In genomic region chr1:243841507-243841906, GRCh38 we compare ENCODE assay signal across 22 cellular contexts. TPM values are rescaled to one million over a fixed set of nuclear protein-coding genes. Genes with fewer than 3 reads are reported as not detected.
DNase-seq lines count a peak whose midpoint lies in the region; ATAC-seq and TF ChIP-seq lines count a peak whose summit lies in the region.
"Had no signal": no experiment of that assay in that cellular context is flagged by ENCODE, and none has a peak within 500 bp of the region (broad histone marks: within the 10 kb centered on the region; RNA-seq: fewer than 3 reads in every experiment).

No MANE protein-coding gene starts in this region.

- intact Hi-C loops in CD4-positive, alpha-beta memory T cell (cut with micrococcal nuclease) = loop anchor here (5.0 to 10.0 kb wide), 3 partner anchors 39 to 1023 kb away; partner anchors contain the start of gene HNRNPU
- intact Hi-C loops in esophagus muscularis mucosa (cut with DNase I) = loop anchor here (10.0 kb wide), 1 partner anchor 587 kb away; the partner anchor contains the start of genes CEP170 and SDCCAG8
- intact Hi-C loops in upper lobe of right lung (cut with DNase I) = no loop called here
- intact Hi-C loops in right cardiac atrium (cut with DNase I) = loop anchor here in 1 of 4 donors (10.0 kb wide), 1 partner anchor 47 kb away; no protein-coding TSS in a partner anchor

- no peaks in the 10 kb centered on the region for H3K36me3 ChIP-seq in CD4-positive, alpha-beta memory T cell (ENCODE audit: insufficient read depth, low read length)
- H3K36me3 ChIP-seq in brain microvascular endothelial cell (replicated peaks) (no peaks in the 10 kb centered on the region), esophagus muscularis mucosa (peaks cover 0 to 7% (median 0%) of the 10 kb centered on the region in 4 donors), upper lobe of right lung (no peaks in the 10 kb centered on the region)
- H3K36me3 ChIP-seq: adrenal gland, BE2C, prostate gland had no signal

- peaks cover 0 to 3% (median 1%) of the 10 kb centered on the region in 8 donors for H3K9me3 Mint-ChIP-seq in CD4-positive, alpha-beta memory T cell
- peaks cover 10% of the 10 kb centered on the region for H3K9me3 Mint-ChIP-seq in HFFc6
- no peaks in the 10 kb centered on the region for H3K9me3 Mint-ChIP-seq in memory B cell

- CTCF ChIA-PET in CD4-positive, alpha-beta memory T cell (lab: Charles Lee; ENCODE audit: partially characterized antibody) = no interaction called here

- no peak overlapping the region for H3K27ac ChIP-seq in CD4-positive, alpha-beta memory T cell (ENCODE audit: low read depth, low read length)
- H3K27ac ChIP-seq in brain microvascular endothelial cell (peak overlapping the region; percentile 58), esophagus muscularis mucosa (replicated peaks in 1 of 4) (peak overlapping the region in 2 of 4 donors; percentile 14 to 26), upper lobe of right lung (no peak overlapping the region), right cardiac atrium (ENCODE audit: low read length) (no peak overlapping the region)
- H3K27ac ChIP-seq: adrenal gland, prostate gland, SK-N-MC had no signal

- peak overlapping the region in 6 of 8 donors; percentile 8 to 71 (median 50) for H3K4me3 Mint-ChIP-seq in CD4-positive, alpha-beta memory T cell
- peak overlapping the region; percentile 47 for H3K4me3 Mint-ChIP-seq in HFFc6
- no peak overlapping the region for H3K4me3 Mint-ChIP-seq in memory B cell
- H3K4me3 Mint-ChIP-seq: activated CD4-positive, alpha-beta T cell treated with anti-CD3 and anti-CD28 coated beads, Interleukin-2, amount 10 ng/mL, durations not matched to agents 7 days and 5 days; GM23338 had no signal

- no peaks in the 10 kb centered on the region for H3K27me3 Mint-ChIP-seq in CD4-positive, alpha-beta memory T cell
- peaks cover 1% of the 10 kb centered on the region; the same call in 1 of the 2 replicates for H3K27me3 Mint-ChIP-seq in HFFc6 (ENCODE audit: insufficient read depth)
- H3K27me3 Mint-ChIP-seq in memory B cell = no peaks in the 10 kb centered on the region

- in situ Hi-C loops in brain microvascular endothelial cell (cut with HindIII; ENCODE audit: low pct_ligation_motif_present, low sequenced_read_pairs) = no loop called here

- H3K4me3 ChIP-seq in CD4-positive, alpha-beta memory T cell (ENCODE audit: low read length in 2 of 2) = no peak overlapping the region
- H3K4me3 ChIP-seq in brain microvascular endothelial cell (ENCODE audit: low read depth, low read length) (no peak overlapping the region), esophagus muscularis mucosa (peak overlapping the region in 1 of 4 donors; percentile 7), upper lobe of right lung (no peak overlapping the region), right cardiac atrium (ENCODE audit: low read length) (no peak overlapping the region)
- H3K4me3 ChIP-seq: adrenal gland, GM23338, prostate gland, SK-N-MC had no signal

- POLR2A ChIA-PET in CD4-positive, alpha-beta memory T cell (lab: Charles Lee; ENCODE audit: partially characterized antibody) = interaction anchor here (1.1 kb wide), 1 partner anchor 8 kb away, joined by 3 read pairs; the partner anchor contains the start of gene AKT3

- H3K27ac Mint-ChIP-seq in CD4-positive, alpha-beta memory T cell = peak overlapping the region; percentile 32 to 94 (median 82)
- peak overlapping the region; percentile 82 for H3K27ac Mint-ChIP-seq in HFFc6
- H3K27ac Mint-ChIP-seq in memory B cell = peak overlapping the region; percentile 65
- H3K27ac Mint-ChIP-seq: GM23338 had no signal

- ATAC-seq in memory B cell (ENCODE audit: low read depth) (no peak), upper lobe of right lung (no peak), GM18858 (IDR thresholded peaks at IDR 0.05; ENCODE audit: unreplicated experiment) (no peak), right cardiac atrium (no peak)
- ATAC-seq: GM23338, left colon had no signal

- H3K27me3 ChIP-seq in CD4-positive, alpha-beta memory T cell (ENCODE audit: insufficient read depth, low read length) = no peaks in the 10 kb centered on the region
- no peaks in the 10 kb centered on the region for H3K27me3 ChIP-seq in brain microvascular endothelial cell (replicated peaks)
- no peaks in the 10 kb centered on the region for H3K27me3 ChIP-seq in esophagus muscularis mucosa
- H3K27me3 ChIP-seq in upper lobe of right lung = no peaks in the 10 kb centered on the region
- H3K27me3 ChIP-seq in right cardiac atrium (ENCODE audit: control insufficient read depth, insufficient read depth) = no peaks in the 10 kb centered on the region
- H3K27me3 ChIP-seq: adrenal gland, BE2C had no signal

- no peaks in the 10 kb centered on the region for H3K9me3 ChIP-seq in CD4-positive, alpha-beta memory T cell (ENCODE audit: control insufficient read depth in 1 of 2, low read length in 2 of 2)
- H3K9me3 ChIP-seq in esophagus muscularis mucosa (peaks cover 0 to 5% (median 0%) of the 10 kb centered on the region in 4 donors), upper lobe of right lung (no peaks in the 10 kb centered on the region), right cardiac atrium (ENCODE audit: control insufficient read depth, low read length) (no peaks in the 10 kb centered on the region)
- H3K9me3 ChIP-seq: BE2C, prostate gland had no signal

- TF ChIP-seq POLR2A in esophagus muscularis mucosa (IDR thresholded peaks at IDR 0.05; ENCODE audit: low read depth) = no peak

- 64% methylated on average over 3 of the region's 3 CpGs for WGBS in esophagus muscularis mucosa
- WGBS in right cardiac atrium = 85% methylated on average over 3 of the region's 3 CpGs

- H3K4me1 Mint-ChIP-seq in CD4-positive, alpha-beta memory T cell = peaks cover 40 to 76% (median 64%) of the 10 kb centered on the region in 4 donors
- H3K4me1 Mint-ChIP-seq in HFFc6 (ENCODE audit: low read depth) = peaks cover 57% of the 10 kb centered on the region
- H3K4me1 Mint-ChIP-seq in memory B cell = peaks cover 9% of the 10 kb centered on the region

- H3K4me1 ChIP-seq in CD4-positive, alpha-beta memory T cell (ENCODE audit: insufficient read depth, low read length) = peaks cover 70% of the 10 kb centered on the region
- H3K4me1 ChIP-seq in esophagus muscularis mucosa (peaks cover 4 to 59% (median 50%) of the 10 kb centered on the region in 4 donors), upper lobe of right lung (peaks cover 10% of the 10 kb centered on the region), right cardiac atrium (ENCODE audit: control insufficient read depth, insufficient read depth, low read length) (peaks cover 2% of the 10 kb centered on the region)
- H3K4me1 ChIP-seq: BE2C, prostate gland had no signal

- no peak for TF ChIP-seq EP300 in esophagus muscularis mucosa (IDR thresholded peaks at IDR 0.05)

- DNase-seq in CD4-positive, alpha-beta memory T cell = no peak
- DNase-seq in HFFc6 = peak; percentile 21
- no peak for DNase-seq in brain microvascular endothelial cell
- no peak for DNase-seq in memory B cell (ENCODE audit: low spot score in 2 of 2)
- no peak for DNase-seq in esophagus muscularis mucosa (ENCODE audit: extremely low spot score)
- DNase-seq in upper lobe of right lung = no peak
- no peak for DNase-seq in right cardiac atrium
- DNase-seq: activated CD4-positive, alpha-beta T cell treated with anti-CD3 and anti-CD28 coated beads, Interleukin-2, amount 10 ng/mL, durations not matched to agents 7 days and 5 days; activated T-cell treated with anti-CD3 and anti-CD28 coated beads, Interleukin-2, amount 50 U/mL, for 1 hour; adrenal gland; BE2C; cortex of kidney; DMS79; erythroblast; hippocampal formation; left colon; NCI-H2081; NCI-H526 treated with DMSO at 0.1 percent for 48 hours had no signal

- peaks cover 9 to 19% of the 10 kb centered on the region in 2 donors for H3K36me3 Mint-ChIP-seq in CD4-positive, alpha-beta memory T cell
- H3K36me3 Mint-ChIP-seq in HFFc6 (ENCODE audit: low read depth) (peaks cover 26% of the 10 kb centered on the region), memory B cell (peaks cover 12% of the 10 kb centered on the region)

- no peak for TF ChIP-seq CTCF in HFFc6 (IDR thresholded peaks at IDR 0.05)
- no peak for TF ChIP-seq CTCF in brain microvascular endothelial cell (IDR thresholded peaks at IDR 0.05; ENCODE audit: low read depth, low read length, missing control alignments)
- no peak for TF ChIP-seq CTCF in esophagus muscularis mucosa (IDR thresholded peaks at IDR 0.05)
- TF ChIP-seq CTCF in upper lobe of right lung (IDR thresholded peaks at IDR 0.05) = no peak

RNA-seq across cellular contexts. Expression of gene AKT3, which starts 8.5 kb away (rescaled TPM):
- total RNA-seq in CD4-positive, alpha-beta memory T cell = 100 to 1,000 TPM; 149 to 152 TPM
- polyA plus RNA-seq in CD4-positive, alpha-beta memory T cell = 1 to 10 TPM in 1 of 2 donors, under 1 TPM in 1; 0.56 to 5.1 TPM
- 10 to 100 TPM; 66.8 to 85.4 (median 75.1) TPM for total RNA-seq in HFFc6 (2021; fragmentation: NEBNext Ultra II Directional; extraction: Animal tissue kit (Norgen Biotek cat#: 25700))
- 100 to 1,000 TPM in 1 of 4 donors, 10 to 100 TPM in 3; 63.9 to 104 (median 74.2) TPM for total RNA-seq in esophagus muscularis mucosa
- 64.6 TPM for total RNA-seq in upper lobe of right lung
- total RNA-seq in right cardiac atrium = 10 to 100 TPM; 37.0 to 61.2 (median 52.5) TPM
- 8.4 TPM for polyA plus RNA-seq in right cardiac atrium
